Comparison of ENCODE assay signal across 8 cellular contexts in the genomic region with DNA sequence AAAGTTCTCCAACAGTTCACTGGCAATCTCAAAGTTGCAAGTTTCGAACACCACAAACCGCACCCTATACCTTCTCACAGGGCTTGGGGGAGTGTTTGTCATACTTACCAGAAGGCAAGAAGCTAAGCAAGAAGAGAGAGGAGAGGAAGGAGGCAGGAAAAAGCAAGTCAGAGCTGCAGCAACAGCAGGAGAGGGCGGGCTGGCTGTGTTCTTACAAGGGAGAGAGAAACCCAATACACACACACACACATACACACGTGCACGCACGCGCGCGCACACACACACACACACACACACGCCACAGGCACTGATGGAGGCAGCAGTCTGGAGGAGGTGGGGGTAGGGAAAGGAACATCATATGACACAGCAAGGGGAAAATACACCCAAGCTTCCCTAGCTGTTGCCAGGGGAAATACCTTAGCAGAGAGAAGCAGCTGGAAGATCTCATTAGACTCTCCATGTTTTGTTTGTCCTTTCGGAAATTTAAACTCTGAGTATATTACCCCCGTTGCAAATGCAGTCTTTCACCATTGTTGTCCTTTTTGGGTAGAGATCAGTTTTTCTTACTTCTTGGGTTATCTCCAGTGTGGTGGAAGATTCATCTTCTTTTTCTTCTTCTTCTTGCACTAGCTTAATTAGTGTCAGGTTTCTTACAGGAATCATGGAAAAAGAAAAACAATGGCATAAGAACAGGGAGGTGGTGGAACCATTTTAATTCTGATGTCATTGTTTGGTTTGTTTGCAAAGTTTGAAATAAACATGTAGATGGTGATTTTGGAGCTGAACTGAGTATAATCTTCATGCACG. TPM values are rescaled to one million over a fixed set of nuclear protein-coding genes. Genes with fewer than 3 reads are reported as not detected.
DNase-seq lines count a peak whose midpoint lies in the region; ATAC-seq and TF ChIP-seq lines count a peak whose summit lies in the region.

A gene (minus strand): TSS at position 186 of the 807 bp plus-strand sequence. CDS start 3,099 bp downstream, outside the sequence.

- WGBS in urinary bladder = 15% methylated on average over 13 of the region's 13 CpGs

- ATAC-seq in GM18909 (IDR thresholded peaks at IDR 0.05; ENCODE audit: poor library complexity, unreplicated experiment) (peak; percentile 75), HG03097 (IDR thresholded peaks at IDR 0.05; ENCODE audit: low FRiP score, unreplicated experiment) (peak; percentile 62)

- H3K4me3 ChIP-seq in AG04449 (ENCODE audit: low read depth, low read length) (peak within 1 kb of the TSS; percentile 24), rectal smooth muscle tissue (ENCODE audit: low read length) (peak within 1 kb of the TSS; percentile 53), urinary bladder (ENCODE audit: low read depth, low read length) (no peak within 1 kb of the TSS)

- CTCF ChIA-PET in AG04449 (lab: Yijun Ruan, JAX) = interaction anchor here (1.0 kb wide), 1 partner anchor 73 kb away, joined by 3 read pairs; no protein-coding TSS in a partner anchor

- H3K4me1 ChIP-seq in rectal smooth muscle tissue (ENCODE audit: control insufficient read depth, insufficient read depth, low read length) = peaks cover 22% of the 10 kb centered on the region
- H3K4me1 ChIP-seq in urinary bladder (ENCODE audit: insufficient read depth) = no peaks in the 10 kb centered on the region

- no peak within 1 kb of the TSS for H3K4me3 Mint-ChIP-seq in glutamatergic neuron (ENCODE audit: unreplicated experiment)

- peaks cover 9% of the 10 kb centered on the region for H3K4me1 Mint-ChIP-seq in glutamatergic neuron (ENCODE audit: low read depth, unreplicated experiment)

- no peaks in the 10 kb centered on the region for H3K27me3 Mint-ChIP-seq in glutamatergic neuron (ENCODE audit: unreplicated experiment)

- H3K27me3 ChIP-seq in rectal smooth muscle tissue (ENCODE audit: control insufficient read depth, insufficient read depth, low read length) = no peaks in the 10 kb centered on the region

- H3K27ac ChIP-seq in rectal smooth muscle tissue (ENCODE audit: low read depth, low read length) (peak within 1 kb of the TSS; percentile 78), urinary bladder (ENCODE audit: low read depth) (peak within 1 kb of the TSS; percentile 69)

- H3K36me3 ChIP-seq in rectal smooth muscle tissue (ENCODE audit: control insufficient read depth, insufficient read depth, low read length) = no peaks in the 10 kb centered on the region
- no peaks in the 10 kb centered on the region for H3K36me3 ChIP-seq in urinary bladder (ENCODE audit: insufficient read depth)

- H3K36me3 Mint-ChIP-seq in glutamatergic neuron (ENCODE audit: unreplicated experiment) = no peaks in the 10 kb centered on the region

- no peaks in the 10 kb centered on the region for H3K9me3 Mint-ChIP-seq in glutamatergic neuron (ENCODE audit: unreplicated experiment)

- no peak within 1 kb of the TSS for H3K27ac Mint-ChIP-seq in glutamatergic neuron (ENCODE audit: unreplicated experiment)

- TF ChIP-seq CTCF in AG04449 (IDR thresholded peaks at IDR 0.05; ENCODE audit: insufficient read depth, low read length, missing control alignments) (no peak), glutamatergic neuron (IDR thresholded peaks at IDR 0.05; ENCODE audit: partially characterized antibody, unreplicated experiment) (no peak)

- DNase-seq in AG04449 (ENCODE audit: low read depth, low spot score) = peak; percentile 36
- DNase-seq in RPMI8226 = peak; percentile 86
- DNase-seq in activated effector memory CD4-positive, alpha-beta T cell treated with Interleukin-2 at 50 U/mL for 16 hours = peak; percentile 74
- DNase-seq in glutamatergic neuron = peak; percentile 29

- H3K9ac ChIP-seq in rectal smooth muscle tissue (ENCODE audit: low read length) = no peak within 1 kb of the TSS

- POLR2A ChIA-PET in AG04449 (lab: Yijun Ruan, JAX) = interaction anchor here (0.9 kb wide), 1 partner anchor 52 kb away, joined by 3 read pairs; no protein-coding TSS in a partner anchor

RNA-seq across cellular contexts. Expression of the gene that starts here (rescaled TPM):
- total RNA-seq in glutamatergic neuron (ENCODE audit: unreplicated experiment) = not detected
- 8.0 TPM for total RNA-seq in urinary bladder
- 0.58 TPM for polyA plus RNA-seq in urinary bladder

Comparison
In these comparisons a context has a peak if more than half of its experiments do, and no peak if none do; other contexts are left out.
1. Peak in DNase-seq in glutamatergic neuron; RNA of the gene not detected or under 1 TPM.
2. DNase-seq: peak in every context shown above with its lines; median percentile 86 in RPMI8226; 74 in activated effector memory CD4-positive, alpha-beta T cell treated with Interleukin-2 at 50 U/mL for 16 hours; 36 in AG04449; 29 in glutamatergic neuron.